Comparison of ENCODE assay signal across 8 cellular contexts in the genomic region with DNA sequence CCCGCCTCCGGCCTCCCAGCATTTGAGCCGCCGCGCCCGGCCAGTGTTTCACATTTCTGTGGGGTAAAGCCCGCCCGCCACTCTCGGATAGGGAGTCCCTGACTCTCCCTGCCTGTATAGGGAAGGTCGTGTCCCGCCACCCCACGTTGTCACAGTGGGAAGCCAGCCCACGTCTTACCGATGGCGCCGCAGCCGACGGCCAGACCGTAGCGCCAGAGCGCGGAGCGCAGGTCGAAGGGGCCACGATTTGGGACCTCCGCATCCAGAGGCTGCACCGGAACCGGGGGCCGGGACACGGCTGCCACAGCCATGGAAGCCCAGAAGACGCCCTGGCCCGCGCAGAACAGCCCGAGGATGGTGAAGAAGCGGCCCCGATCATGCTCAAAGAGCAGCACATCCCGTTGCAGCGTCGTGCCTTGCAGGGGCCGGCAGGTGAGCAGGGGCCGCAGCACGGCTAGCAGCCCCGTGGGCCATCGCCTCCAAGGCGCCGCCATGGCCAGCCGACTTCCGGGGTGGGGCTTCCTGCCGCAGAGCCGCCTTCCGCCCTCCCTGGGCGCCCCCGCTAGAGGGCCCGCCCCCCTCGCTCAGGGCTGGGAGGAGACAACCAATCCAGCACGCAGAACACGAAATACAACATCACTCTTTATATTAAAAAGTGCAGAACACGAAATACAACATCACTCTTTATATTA. TPM values are rescaled to one million over a fixed set of nuclear protein-coding genes. Genes with fewer than 3 reads are reported as not detected.
DNase-seq lines count a peak whose midpoint lies in the region; ATAC-seq and TF ChIP-seq lines count a peak whose summit lies in the region.

A gene with protein sequence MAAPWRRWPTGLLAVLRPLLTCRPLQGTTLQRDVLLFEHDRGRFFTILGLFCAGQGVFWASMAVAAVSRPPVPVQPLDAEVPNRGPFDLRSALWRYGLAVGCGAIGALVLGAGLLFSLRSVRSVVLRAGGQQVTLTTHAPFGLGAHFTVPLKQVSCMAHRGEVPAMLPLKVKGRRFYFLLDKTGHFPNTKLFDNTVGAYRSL (minus strand): TSS at position 506 of the 692 bp plus-strand sequence. CDS start 12 bp downstream, at position 494.

- H3K36me3 ChIP-seq in mammary epithelial cell (ENCODE audit: insufficient read depth, low read length) = peaks cover 11% of the 10 kb centered on the region

- no peaks in the 10 kb centered on the region for H4K20me1 ChIP-seq in mammary epithelial cell (ENCODE audit: insufficient read depth, low read length)

- H3K9me3 ChIP-seq in mammary epithelial cell (replicated peaks; ENCODE audit: insufficient read depth, low read length) = no peaks in the 10 kb centered on the region

- peak within 1 kb of the TSS; percentile 96 for H3K4me2 ChIP-seq in mammary epithelial cell (ENCODE audit: insufficient read depth, low read depth, low read length)

- no peak for TF ChIP-seq CTCF in WI38 (IDR thresholded peaks at IDR 0.05; ENCODE audit: low read depth, low read length)
- TF ChIP-seq CTCF in mammary epithelial cell (conservative IDR thresholded peaks at IDR 0.05 in 1 of 2, IDR thresholded peaks at IDR 0.05 in 1 of 2; ENCODE audit: extremely low read depth in 1 of 2, insufficient read depth in 1 of 2, low read depth in 1 of 2, low read length in 2 of 2) = peak in 1 of 2 donors; percentile 8

- WGBS in mammary epithelial cell (ENCODE audit: low coverage, missing lambda C conversion rate) = 1% methylated on average over 14 of the region's 58 CpGs

- peak within 1 kb of the TSS; percentile 47 for H3K27ac ChIP-seq in mammary epithelial cell (ENCODE audit: insufficient read depth, low read depth, low read length)

- intact Hi-C loops in mammary epithelial cell (cut with micrococcal nuclease) = loop anchor here (1.0 kb wide), 1 partner anchor 14 kb away; a partner anchor contains a TSS

- peak within 1 kb of the TSS; percentile 78 for H2AFZ ChIP-seq in mammary epithelial cell (ENCODE audit: low read depth, low read length)

- peak within 1 kb of the TSS; percentile 65 for H3K9ac ChIP-seq in mammary epithelial cell (ENCODE audit: insufficient read depth, low read length)

- dilution Hi-C loops in mammary epithelial cell (cut with HindIII; ENCODE audit: low sequenced_read_pairs) = loop anchor here (5.0 kb wide), 1 partner anchor 36 kb away; no protein-coding TSS in a partner anchor

- DNase-seq in NCI-H2081 (lab: John Stamatoyannopoulos, UW) = peak; percentile 81 to 83
- no peak for DNase-seq in NCI-H2081 treated with DMSO at 0.1 percent for 48 hours (lab: John Stamatoyannopoulos, UW)
- peak; percentile 73 for DNase-seq in NCI-H2171 (lab: John Stamatoyannopoulos, UW)
- DNase-seq in mammary epithelial cell = peak; percentile 78
- peak; percentile 88 for DNase-seq in inferior parietal cortex (ENCODE audit: extremely low spot score)
- DNase-seq in stimulated activated CD4-positive, alpha-beta T cell treated with anti-CD3 and anti-CD28 coated beads, Interleukin-12 subunit alpha, Interleukin-12 subunit beta, amount 100 ng/mL, for 24 hours (ENCODE audit: low read depth in 2 of 2) = peak; percentile 78 to 89

- no peaks in the 10 kb centered on the region for H3K27me3 ChIP-seq in mammary epithelial cell (ENCODE audit: insufficient read depth, low read length)

- H3K4me3 ChIP-seq in WI38 (ENCODE audit: low read depth, low read length) (peak within 1 kb of the TSS; percentile 83), mammary epithelial cell (replicated peaks in 1 of 3; ENCODE audit: insufficient read depth in 1 of 3, low read depth in 2 of 3, low read length in 3 of 3) (peak within 1 kb of the TSS; percentile 80 to 100 (median 90))

- BruUV-seq in mammary epithelial cell (replicated peaks; lab: Mats Ljungman, UMichigan) = no TSS peak

- H3K4me1 ChIP-seq in mammary epithelial cell (ENCODE audit: insufficient read depth, low read length) = peaks cover 15% of the 10 kb centered on the region

- in situ Hi-C loops in mammary epithelial cell (cut with MboI; ENCODE audit: low sequenced_read_pairs in 2 of 2) = no loop called here

- peaks cover 40% of the 10 kb centered on the region for H3K79me2 ChIP-seq in mammary epithelial cell (ENCODE audit: insufficient read depth, low read length)

- ATAC-seq in HG03025 (IDR thresholded peaks at IDR 0.05; ENCODE audit: low FRiP score, unreplicated experiment) = peak; percentile 54

- CTCF ChIA-PET in mammary epithelial cell (lab: Charles Lee; ENCODE audit: low non-redundant PET) = no interaction called here

RNA-seq across cellular contexts. Expression of the gene that starts here (rescaled TPM):
- total RNA-seq in mammary epithelial cell = 10 to 100 TPM; 12.5 to 14.6 TPM
- polyA plus RNA-seq in mammary epithelial cell = 25.5 TPM
- 4.1 TPM for polyA minus RNA-seq in mammary epithelial cell
